In genomic region chr21:38800924-38801744, GRCh38 we compare ENCODE assay signal across 17 cellular contexts. TPM values are rescaled to one million over a fixed set of nuclear protein-coding genes. Genes with fewer than 3 reads are reported as not detected.
DNase-seq lines count a peak whose midpoint lies in the region; ATAC-seq and TF ChIP-seq lines count a peak whose summit lies in the region.
"Had no signal": no experiment of that assay in that cellular context is flagged by ENCODE, and none has a peak within 500 bp of the region (broad histone marks: within the 10 kb centered on the region; RNA-seq: fewer than 3 reads in every experiment).

No MANE protein-coding gene starts in this region.

- no CpG with 5 or more reads among the region's 12 CpGs for WGBS in trophoblast cell (ENCODE audit: extremely low coverage, insufficient coverage, insufficient read length)

- H3K4me1 Mint-ChIP-seq in natural killer cell treated with Interleukin-12 subunit alpha and Interleukin-12 subunit beta and Interleukin-15 and Interleukin-18, amount 100 ng/mL, for 72 hours (ENCODE audit: low read depth in 2 of 2), result peaks cover 6 to 9% of the 10 kb centered on the region in 2 donors
- peaks cover 7 to 10% of the 10 kb centered on the region in 2 donors for H3K4me1 Mint-ChIP-seq in natural killer cell

- no peak overlapping the region for H3K14ac ChIP-seq in trophoblast cell (ENCODE audit: low read length)

- H3K79me1 ChIP-seq in trophoblast cell (ENCODE audit: low read length), result peaks cover 28% of the 10 kb centered on the region

- no peak overlapping the region for H3K4me3 ChIP-seq in trophoblast cell (ENCODE audit: low read depth, low read length)
- H3K4me3 ChIP-seq: GM12878, MG63, SJCRH30 had no signal

- no peak overlapping the region for H2AFZ ChIP-seq in trophoblast cell (ENCODE audit: insufficient read depth, low read length, poor library complexity)

- H3K23ac ChIP-seq in trophoblast cell (ENCODE audit: low read length), result no peak overlapping the region

- no peaks in the 10 kb centered on the region for H3K9me3 Mint-ChIP-seq in natural killer cell treated with Interleukin-12 subunit alpha and Interleukin-12 subunit beta and Interleukin-15 and Interleukin-18, amount 100 ng/mL, for 72 hours
- no peaks in the 10 kb centered on the region for H3K9me3 Mint-ChIP-seq in natural killer cell
- H3K9me3 Mint-ChIP-seq: H9 had no signal

- no peak overlapping the region for H2BK5ac ChIP-seq in trophoblast cell (ENCODE audit: low read depth, low read length, poor library complexity)

- TF ChIP-seq CTCF in natural killer cell (IDR thresholded peaks at IDR 0.05), result no peak

- no peak overlapping the region for H3K4me3 Mint-ChIP-seq in natural killer cell treated with Interleukin-12 subunit alpha and Interleukin-12 subunit beta and Interleukin-15 and Interleukin-18, amount 100 ng/mL, for 72 hours
- no peak overlapping the region for H3K4me3 Mint-ChIP-seq in natural killer cell
- H3K4me3 Mint-ChIP-seq: H9 had no signal

- H3K9ac ChIP-seq in trophoblast cell (ENCODE audit: low read length), result no peak overlapping the region
- H3K9ac ChIP-seq: KMS-11 had no signal

- intact Hi-C loops in natural killer cell (cut with micrococcal nuclease) (loop anchor here (5.0 kb wide), 1 partner anchor 34 kb away; no protein-coding TSS in a partner anchor), left colon (cut with DNase I, micrococcal nuclease) (loop anchor here in 1 of 2 donors (5.0 kb wide), 1 partner anchor 326 kb away; no protein-coding TSS in a partner anchor)

- ATAC-seq in natural killer cell treated with Interleukin-12 subunit alpha and Interleukin-12 subunit beta and Interleukin-15 and Interleukin-18, amount 100 ng/mL, for 72 hours, result no peak
- ATAC-seq in natural killer cell (no peak), HG02884 (IDR thresholded peaks at IDR 0.05; ENCODE audit: unreplicated experiment) (no peak), left colon (no peak), GM19328 (IDR thresholded peaks at IDR 0.05; ENCODE audit: unreplicated experiment) (no peak)
- ATAC-seq: GM12878 had no signal

- H3K27me3 Mint-ChIP-seq in natural killer cell treated with Interleukin-12 subunit alpha and Interleukin-12 subunit beta and Interleukin-15 and Interleukin-18, amount 100 ng/mL, for 72 hours, result peaks cover 6 to 25% of the 10 kb centered on the region in 2 donors
- H3K27me3 Mint-ChIP-seq in natural killer cell (ENCODE audit: low read depth in 2 of 2), result peaks cover 12 to 51% of the 10 kb centered on the region in 2 donors

- H3K18ac ChIP-seq in trophoblast cell (ENCODE audit: low read length), result no peak overlapping the region

- H3K36me3 Mint-ChIP-seq in natural killer cell treated with Interleukin-12 subunit alpha and Interleukin-12 subunit beta and Interleukin-15 and Interleukin-18, amount 100 ng/mL, for 72 hours, result no peaks in the 10 kb centered on the region
- no peaks in the 10 kb centered on the region for H3K36me3 Mint-ChIP-seq in natural killer cell

- H3K4me1 ChIP-seq in trophoblast cell (ENCODE audit: control insufficient read depth in 1 of 2, insufficient read depth in 2 of 2, low read length in 2 of 2), result peaks cover 24 to 35% of the 10 kb centered on the region in 2 experiments
- H3K4me1 ChIP-seq: SJCRH30 had no signal

- H4K91ac ChIP-seq in trophoblast cell (ENCODE audit: low read depth, low read length), result no peak overlapping the region

- H2AK5ac ChIP-seq in trophoblast cell (ENCODE audit: low read length), result peak overlapping the region; percentile 63

- H3K27me3 ChIP-seq in trophoblast cell (ENCODE audit: insufficient read depth, low read length), result no peaks in the 10 kb centered on the region
- H3K27me3 ChIP-seq: MG63, SJCRH30 had no signal

- H4K12ac ChIP-seq in trophoblast cell (ENCODE audit: low read depth, low read length), result no peak overlapping the region

- H3K4ac ChIP-seq in trophoblast cell (ENCODE audit: low read depth, low read length), result peak overlapping the region; percentile 15

- no peak overlapping the region for H3K27ac Mint-ChIP-seq in natural killer cell treated with Interleukin-12 subunit alpha and Interleukin-12 subunit beta and Interleukin-15 and Interleukin-18, amount 100 ng/mL, for 72 hours
- H3K27ac Mint-ChIP-seq in natural killer cell, result no peak overlapping the region
- H3K27ac Mint-ChIP-seq: H9 had no signal

- H2BK12ac ChIP-seq in trophoblast cell (ENCODE audit: low read length), result peak overlapping the region; percentile 53

- peak overlapping the region; percentile 86 for H3K27ac ChIP-seq in epithelial cell of prostate
- peak overlapping the region; percentile 20 for H3K27ac ChIP-seq in trophoblast cell (ENCODE audit: low read depth, low read length)
- H3K27ac ChIP-seq: C4-2B, KMS-11, SJCRH30 had no signal

- H3K9me3 ChIP-seq in trophoblast cell (ENCODE audit: insufficient read depth, low read depth, low read length), result no peaks in the 10 kb centered on the region
- H3K9me3 ChIP-seq: MG63, SJCRH30 had no signal

- peak overlapping the region; percentile 26 for H4K8ac ChIP-seq in trophoblast cell (ENCODE audit: low read depth, low read length)

- H2BK120ac ChIP-seq in trophoblast cell (ENCODE audit: insufficient read depth, low read length, poor library complexity), result peak overlapping the region; percentile 44

- peak; percentile 13 for DNase-seq in natural killer cell treated with Interleukin-12 subunit alpha and Interleukin-12 subunit beta and Interleukin-15 and Interleukin-18, amount 100 ng/mL, for 72 hours (ENCODE audit: low spot score)
- DNase-seq in natural killer cell (no peak), epithelial cell of prostate (ENCODE audit: low read depth, low spot score) (peak; percentile 92), trophoblast cell (peak; percentile 46 to 50), left colon (no peak), GM19240 (ENCODE audit: insufficient read length, low spot score) (no peak)
- DNase-seq: H9, MG63, NCI-H1105 treated with DMSO at 0.1 percent for 48 hours, NCI-H1930, NCI-H2171 treated with DMSO at 0.1 percent for 48 hours, SJCRH30 had no signal

- no peak overlapping the region for H3K4me2 ChIP-seq in trophoblast cell (ENCODE audit: low read length)
- H3K4me2 ChIP-seq: KMS-11 had no signal

- H3K79me2 ChIP-seq in trophoblast cell (ENCODE audit: control insufficient read depth, insufficient read depth, low read length, poor library complexity), result peaks cover 5% of the 10 kb centered on the region

- no peaks in the 10 kb centered on the region for H3K36me3 ChIP-seq in trophoblast cell (ENCODE audit: control insufficient read depth in 1 of 2, insufficient read depth in 2 of 2, low read length in 2 of 2)
- H3K36me3 ChIP-seq: MG63, SJCRH30 had no signal

RNA-seq across cellular contexts. Expression of gene ETS2, which starts 4.6 kb away (rescaled TPM):
- 10 to 100 TPM; 22.9 to 25.2 TPM for total RNA-seq in natural killer cell treated with Interleukin-12 subunit alpha and Interleukin-12 subunit beta and Interleukin-15 and Interleukin-18, amount 100 ng/mL, for 72 hours
- total RNA-seq in natural killer cell (10 to 100 TPM; 10.6 to 36.9 (median 18.5) TPM), left colon (100 to 1,000 TPM; 158 to 274 TPM)
- 17.3 and 18.1 TPM in 2 replicates for polyA plus RNA-seq in trophoblast cell (2013)

Comparison
In these comparisons a context has a peak if more than half of its experiments do, and no peak if none do; other contexts are left out.
1. DNase-seq: peak in natural killer cell treated with Interleukin-12 subunit alpha and Interleukin-12 subunit beta and Interleukin-15 and Interleukin-18, amount 100 ng/mL, for 72 hours (single experiment), epithelial cell of prostate (single experiment) and trophoblast cell (2 of 2); none in natural killer cell (single experiment), left colon (0 of 2) and GM19240 (single experiment).
2. RNA of gene ETS2, which starts 4.6 kb away (total RNA-seq): 158 to 274 TPM in left colon; 22.9 to 25.2 TPM in natural killer cell treated with Interleukin-12 subunit alpha and Interleukin-12 subunit beta and Interleukin-15 and Interleukin-18, amount 100 ng/mL, for 72 hours and 10.6 to 36.9 TPM in natural killer cell; every median in the first group is over 4 times any median in the second.